In the genomic region with DNA sequence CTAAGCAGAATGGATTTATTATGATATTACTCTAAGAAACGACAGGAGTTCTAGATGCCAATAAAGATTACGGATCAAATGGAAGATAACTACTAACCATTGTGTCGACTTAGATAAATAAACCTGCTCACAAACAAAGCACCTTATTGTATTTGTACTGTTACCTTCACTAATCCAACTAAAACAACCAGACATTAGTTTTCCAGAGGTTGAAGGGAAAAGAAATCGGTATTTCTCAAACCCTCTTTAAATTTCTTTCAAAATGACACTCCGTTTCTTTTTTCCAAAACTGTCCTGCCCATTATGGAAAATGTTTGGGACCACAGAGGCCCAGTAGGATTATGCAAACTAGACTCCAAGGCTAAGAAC, we compare ENCODE assay signal across 8 cellular contexts. TPM values are rescaled to one million over a fixed set of nuclear protein-coding genes. Genes with fewer than 3 reads are reported as not detected.
A peak's percentile ranks its signal among the peaks of the same experiment; 100 is the strongest.
DNase-seq lines count a peak whose midpoint lies in the region; ATAC-seq and TF ChIP-seq lines count a peak whose summit lies in the region.

No MANE protein-coding gene starts in this region.

- in situ Hi-C loops in IMR-90 (cut with MboI; ENCODE audit: low sequenced_read_pairs), result no loop called here

- no peak overlapping the region for H2BK12ac ChIP-seq in neuronal stem cell (ENCODE audit: low read length)

- CTCF ChIA-PET in CD4-positive, alpha-beta T cell (lab: Charles Lee), result no interaction called here
- CTCF ChIA-PET in IMR-90 (lab: Yijun Ruan, JAX), result no interaction called here

- peaks cover 6% of the 10 kb centered on the region for H3K4me1 ChIP-seq in IMR-90 (ENCODE audit: control insufficient read depth, insufficient read depth, low read length)
- H3K4me1 ChIP-seq in effector memory CD4-positive, alpha-beta T cell (ENCODE audit: control insufficient read depth, insufficient read depth, low read length, poor library complexity, severe bottlenecking), result peaks cover 15% of the 10 kb centered on the region
- H3K4me1 ChIP-seq in neuronal stem cell (ENCODE audit: control insufficient read depth in 2 of 2, insufficient read depth in 1 of 2, low read depth in 1 of 2, low read length in 2 of 2), result peaks cover 5 to 6% of the 10 kb centered on the region in 2 donors

- H3K27ac ChIP-seq in CD4-positive, alpha-beta T cell (ENCODE audit: low read depth, low read length), result peak overlapping the region; percentile 92
- H3K27ac ChIP-seq in IMR-90 (ENCODE audit: insufficient read depth, low read length), result no peak overlapping the region
- no peak overlapping the region for H3K27ac ChIP-seq in effector memory CD4-positive, alpha-beta T cell (ENCODE audit: insufficient read depth, low read length, poor library complexity, severe bottlenecking)
- H3K27ac ChIP-seq in neuronal stem cell (replicated peaks; ENCODE audit: low read length), result no peak overlapping the region

- no peak overlapping the region for H2AK9ac ChIP-seq in IMR-90 (replicated peaks; ENCODE audit: low read depth, low read length, poor library complexity)

- no peaks in the 10 kb centered on the region for H3K9me3 Mint-ChIP-seq in CD4-positive, alpha-beta T cell

- H2AFZ ChIP-seq in IMR-90 (replicated peaks; ENCODE audit: low read length, poor library complexity), result peak overlapping the region; percentile 64
- peak overlapping the region; percentile 39 for H2AFZ ChIP-seq in neuronal stem cell (ENCODE audit: low read length)

- H2BK5ac ChIP-seq in IMR-90 (ENCODE audit: low read depth, low read length, poor library complexity, severe bottlenecking) (no peak overlapping the region), neuronal stem cell (ENCODE audit: low read length) (no peak overlapping the region)

- TF ChIP-seq CTCF in CD4-positive, alpha-beta T cell (IDR thresholded peaks at IDR 0.05), result no peak
- no peak for TF ChIP-seq CTCF in IMR-90 (conservative IDR thresholded peaks at IDR 0.05; ENCODE audit: low read depth, low read length)

- peaks cover 66% of the 10 kb centered on the region for H3K4me1 Mint-ChIP-seq in CD4-positive, alpha-beta T cell (ENCODE audit: low read depth)

- H4K5ac ChIP-seq in IMR-90 (ENCODE audit: low read depth, low read length), result 0 out of 2 replicates have a peak overlapping the region, but pooled peaks have one; percentile 19

- POLR2A ChIA-PET in CD4-positive, alpha-beta T cell (lab: Charles Lee), result interaction anchor here (0.5 to 2.5 kb wide), 6 partner anchors 9 to 202 kb away, joined by 3 to 11 read pairs (median 3); a partner anchor contains a TSS
- POLR2A ChIA-PET in IMR-90 (lab: Charles Lee; ENCODE audit: unreplicated experiment), result no interaction called here

- 0 out of 2 replicates have a peak overlapping the region, but pooled peaks have one; percentile 24 for H3K4ac ChIP-seq in IMR-90 (ENCODE audit: low read depth, low read length)
- no peak overlapping the region for H3K4ac ChIP-seq in neuronal stem cell (ENCODE audit: low read length)

- H3K9ac ChIP-seq in IMR-90 (ENCODE audit: low read depth, low read length), result no peak overlapping the region
- no peak overlapping the region for H3K9ac ChIP-seq in neuronal stem cell (ENCODE audit: low read depth, low read length, poor library complexity)

- no CpG with 5 or more reads among the region's 5 CpGs for WGBS in IMR-90 (ENCODE audit: extremely low coverage in 2 of 2, insufficient read length in 1 of 2), 2 experiments
- WGBS in neuronal stem cell (ENCODE audit: extremely low coverage in 2 of 2, insufficient read length in 2 of 2, insufficient replicate concordance in 1 of 2), 2 donors, result no CpG with 5 or more reads among the region's 5 CpGs

- H3K27me3 Mint-ChIP-seq in CD4-positive, alpha-beta T cell, result no peaks in the 10 kb centered on the region

- peak overlapping the region; percentile 93 for H3K27ac Mint-ChIP-seq in CD4-positive, alpha-beta T cell

- no peak overlapping the region for H3K56ac ChIP-seq in IMR-90 (ENCODE audit: extremely low read depth, insufficient read depth, low read length)

- no peak for TF ChIP-seq POLR2A in IMR-90 (IDR thresholded peaks at IDR 0.05; ENCODE audit: low read depth, low read length)

- H3K14ac ChIP-seq in IMR-90 (replicated peaks; ENCODE audit: low read depth, low read length) (peak overlapping the region; percentile 28), neuronal stem cell (ENCODE audit: low read length) (no peak overlapping the region)

- no TSS peak for BruUV-seq in IMR-90 (replicated peaks; lab: Mats Ljungman, UMichigan)

- H2BK120ac ChIP-seq in IMR-90 (ENCODE audit: low read depth, low read length), result 0 out of 2 replicates have a peak overlapping the region, but pooled peaks have one; percentile 24
- no peak overlapping the region for H2BK120ac ChIP-seq in neuronal stem cell (ENCODE audit: low read depth, low read length)

- H3K36me3 Mint-ChIP-seq in CD4-positive, alpha-beta T cell (ENCODE audit: low read depth), result peaks cover 48% of the 10 kb centered on the region

- no peaks in the 10 kb centered on the region for H3K9me3 ChIP-seq in CD4-positive, alpha-beta T cell (ENCODE audit: control insufficient read depth, low read length)
- no peaks in the 10 kb centered on the region for H3K9me3 ChIP-seq in IMR-90 (ENCODE audit: control insufficient read depth, insufficient read depth, low read length)
- H3K9me3 ChIP-seq in effector memory CD4-positive, alpha-beta T cell (ENCODE audit: control insufficient read depth, low read length), result no peaks in the 10 kb centered on the region
- H3K9me3 ChIP-seq in neuronal stem cell (replicated peaks in 1 of 2; ENCODE audit: control insufficient read depth in 2 of 2, insufficient read depth in 1 of 2, low read depth in 1 of 2, low read length in 2 of 2), result no peaks in the 10 kb centered on the region

- no peak overlapping the region for H3K18ac ChIP-seq in IMR-90 (ENCODE audit: low read depth, low read length)
- no peak overlapping the region for H3K18ac ChIP-seq in neuronal stem cell (ENCODE audit: low read length)

- H3K36me3 ChIP-seq in IMR-90 (ENCODE audit: control insufficient read depth, insufficient read depth, low read length), result peaks cover 3% of the 10 kb centered on the region; the same call in 1 of the 2 replicates
- no peaks in the 10 kb centered on the region for H3K36me3 ChIP-seq in effector memory CD4-positive, alpha-beta T cell (ENCODE audit: control insufficient read depth, insufficient read depth, low read length)
- H3K36me3 ChIP-seq in neuronal stem cell (replicated peaks in 1 of 2; ENCODE audit: control insufficient read depth in 2 of 2, insufficient read depth in 2 of 2, low read length in 2 of 2), result no peaks in the 10 kb centered on the region

- dilution Hi-C loops in IMR-90 (cut with HindIII; ENCODE audit: low sequenced_read_pairs, unreplicated experiment), result no loop called here

- H4K20me1 ChIP-seq in IMR-90 (ENCODE audit: insufficient read depth, low read length), result peaks cover 6% of the 10 kb centered on the region; the same call in 1 of the 2 replicates

- no peak for TF ChIP-seq RAD21 in IMR-90 (IDR thresholded peaks at IDR 0.05; ENCODE audit: low read length)

- peaks cover 2% of the 10 kb centered on the region; the same call in 1 of the 2 replicates for H3K9me1 ChIP-seq in IMR-90 (ENCODE audit: insufficient read depth, low read length)

- peaks cover 25 to 28% of the 10 kb centered on the region in 2 experiments for H3K79me1 ChIP-seq in IMR-90 (ENCODE audit: low read depth in 1 of 2, low read length in 2 of 2)
- peaks cover 8% of the 10 kb centered on the region for H3K79me1 ChIP-seq in neuronal stem cell (ENCODE audit: low read depth, low read length)

- H3K4me3 ChIP-seq in IMR-90 (ENCODE audit: insufficient read depth, low read depth, low read length) (peak overlapping the region; percentile 93), neuronal stem cell (ENCODE audit: low read length in 2 of 2) (no peak overlapping the region)
- H3K4me3 ChIP-seq in effector memory CD4-positive, alpha-beta T cell (ENCODE audit: insufficient read depth, low read depth, low read length, poor library complexity, severe bottlenecking), result peak overlapping the region; percentile 83

- no peak overlapping the region for H4K91ac ChIP-seq in IMR-90 (ENCODE audit: insufficient read depth, low read depth, low read length)
- no peak overlapping the region for H4K91ac ChIP-seq in neuronal stem cell (ENCODE audit: low read depth, low read length, poor library complexity)

- no peak overlapping the region for H2BK20ac ChIP-seq in IMR-90 (ENCODE audit: low read depth, low read length)

- H2AK5ac ChIP-seq in IMR-90 (ENCODE audit: low read depth, low read length) (peak overlapping the region; percentile 7; the same call in 1 of the 2 replicates), neuronal stem cell (ENCODE audit: low read depth, low read length) (no peak overlapping the region)

- H3K4me3 Mint-ChIP-seq in CD4-positive, alpha-beta T cell, result peak overlapping the region; percentile 90

- H2BK15ac ChIP-seq in IMR-90 (ENCODE audit: low read depth, low read length) (no peak overlapping the region), neuronal stem cell (ENCODE audit: low read length) (no peak overlapping the region)

- ATAC-seq in CD4-positive, alpha-beta T cell (ENCODE audit: poor library complexity), result no peak
- no peak for ATAC-seq in IMR-90 (ENCODE audit: low read depth)
- no peak for ATAC-seq in HG03135 (IDR thresholded peaks at IDR 0.05; ENCODE audit: unreplicated experiment)
- no peak for ATAC-seq in GM21786 (IDR thresholded peaks at IDR 0.05; ENCODE audit: unreplicated experiment)
- ATAC-seq in HG03460 (IDR thresholded peaks at IDR 0.05; ENCODE audit: unreplicated experiment), result no peak

- H3K27me3 ChIP-seq in CD4-positive, alpha-beta T cell (ENCODE audit: control insufficient read depth, insufficient read depth, low read length), result no peaks in the 10 kb centered on the region
- H3K27me3 ChIP-seq in IMR-90 (ENCODE audit: control insufficient read depth, insufficient read depth, low read length), result no peaks in the 10 kb centered on the region
- H3K27me3 ChIP-seq in effector memory CD4-positive, alpha-beta T cell (replicated peaks; ENCODE audit: control insufficient read depth, insufficient read depth, low read length, poor library complexity, severe bottlenecking), result no peaks in the 10 kb centered on the region
- peaks cover 0 to 28% (median 2%) of the 10 kb centered on the region in 3 experiments for H3K27me3 ChIP-seq in neuronal stem cell (ENCODE audit: control insufficient read depth in 3 of 3, insufficient read depth in 3 of 3, low read depth in 1 of 3, low read length in 3 of 3)

- H3K4me2 ChIP-seq in IMR-90 (ENCODE audit: low read depth, low read length) (peak overlapping the region; percentile 100), neuronal stem cell (ENCODE audit: insufficient read depth, low read length, poor library complexity, severe bottlenecking) (no peak overlapping the region)

- intact Hi-C loops in CD4-positive, alpha-beta T cell (cut with DNase I, micrococcal nuclease), result loop anchor here (2.0 to 5.0 kb wide), 3 partner anchors 15 to 62 kb away; no protein-coding TSS in a partner anchor
- intact Hi-C loops in IMR-90 (cut with micrococcal nuclease), result no loop called here

- DNase-seq in CD4-positive, alpha-beta T cell, result no peak
- DNase-seq in IMR-90, result no peak
- DNase-seq in effector memory CD4-positive, alpha-beta T cell, result no peak
- no peak for DNase-seq in neuronal stem cell (ENCODE audit: low spot score)
- DNase-seq in NCI-H345 (lab: John Stamatoyannopoulos, UW), result no peak

- H3K23ac ChIP-seq in IMR-90 (ENCODE audit: low read depth, low read length) (peak overlapping the region; percentile 74), neuronal stem cell (ENCODE audit: low read depth, low read length, poor library complexity) (no peak overlapping the region)

- H4K8ac ChIP-seq in IMR-90 (ENCODE audit: low read depth in 2 of 2, low read length in 2 of 2) (no peak overlapping the region), neuronal stem cell (ENCODE audit: low read depth, low read length) (no peak overlapping the region)

RNA-seq across cellular contexts. Expression of a gene that starts 2.8 kb away (rescaled TPM):
- total RNA-seq in CD4-positive, alpha-beta T cell, result 10 to 100 TPM; 59.2 to 60.6 TPM
- total RNA-seq in IMR-90 (2012; rRNA removed), result 21.1 and 24.4 TPM in 2 replicates
- 10.0 and 10.4 TPM in 2 replicates for polyA plus RNA-seq in IMR-90 (2012; rRNA removed)
- polyA plus RNA-seq in IMR-90 (2012; cell fraction: cytosol; rRNA removed), result 2.4 and 2.5 TPM in 2 replicates
- polyA plus RNA-seq in IMR-90 (2012; cell fraction: nucleus; rRNA removed; ENCODE audit: low replicate concordance), result 0.95 and 8.7 TPM in 2 replicates
- polyA plus RNA-seq in neuronal stem cell (2013, experiment 1 of 2), result 26.2 TPM
- polyA plus RNA-seq in neuronal stem cell (2013, experiment 2 of 2), result 27.1 TPM

Comparison
In these comparisons a context has a peak if more than half of its experiments do, and no peak if none do; other contexts are left out.
1. H3K4me3 ChIP-seq: peak in IMR-90 (single experiment) and effector memory CD4-positive, alpha-beta T cell (single experiment); none in neuronal stem cell (0 of 2).